Comparison of ENCODE assay signal across 19 cellular contexts in the genomic region with DNA sequence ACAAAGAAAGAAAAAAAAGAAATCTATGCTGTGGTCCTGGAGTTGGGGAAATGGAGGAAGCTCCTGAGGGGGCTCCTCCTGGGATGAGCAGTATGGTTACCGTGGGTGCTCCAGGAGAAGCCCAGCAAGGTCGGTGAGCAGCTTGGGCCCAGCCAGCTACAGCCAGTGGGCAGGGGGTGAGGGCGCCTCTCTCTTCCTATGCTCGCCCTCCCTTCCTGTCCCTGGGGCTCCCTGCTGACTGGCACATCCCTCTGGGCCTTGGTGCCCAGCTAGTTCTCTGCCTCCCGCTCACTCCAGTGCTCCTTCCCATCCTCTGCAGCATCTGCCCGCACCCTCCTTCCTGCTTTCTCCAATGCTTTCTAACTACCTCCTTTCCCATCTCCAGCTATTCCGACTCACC. TPM values are rescaled to one million over a fixed set of nuclear protein-coding genes. Genes with fewer than 3 reads are reported as not detected.
DNase-seq lines count a peak whose midpoint lies in the region; TF ChIP-seq lines count a peak whose summit lies in the region.
"Had no signal": no experiment of that assay in that cellular context is flagged by ENCODE, and none has a peak within 500 bp of the region (broad histone marks: within the 10 kb centered on the region; RNA-seq: fewer than 3 reads in every experiment).

No MANE protein-coding gene starts in this region.

- H3K36me3 Mint-ChIP-seq in MCF 10A (ENCODE audit: insufficient read depth, unreplicated experiment), result no peaks in the 10 kb centered on the region
- H3K36me3 Mint-ChIP-seq: CD4-positive, alpha-beta memory T cell had no signal

- CTCF ChIA-PET in MCF 10A (lab: Yijun Ruan, JAX), result interaction anchor here (1.1 to 8.3 kb wide), 4 partner anchors 9 to 289 kb away, joined by 3 to 146 read pairs (median 4); no protein-coding TSS in a partner anchor
- CTCF ChIA-PET in mammary epithelial cell (lab: Charles Lee; ENCODE audit: low non-redundant PET), result no interaction called here

- no peaks in the 10 kb centered on the region for H3K79me2 ChIP-seq in mammary epithelial cell (ENCODE audit: insufficient read depth, low read length)

- no peaks in the 10 kb centered on the region for H3K36me3 ChIP-seq in mammary epithelial cell (ENCODE audit: insufficient read depth, low read length)
- H3K36me3 ChIP-seq: HAP-1 had no signal

- intact Hi-C loops in MCF 10A (cut with micrococcal nuclease), result no loop called here
- intact Hi-C loops in mammary epithelial cell (cut with micrococcal nuclease), result loop anchor here (5.0 to 10.0 kb wide), 2 partner anchors 112 to 550 kb away; a partner anchor contains a TSS
- intact Hi-C loops in posterior vena cava (cut with DNase I), result loop anchor here in 1 of 2 donors (10.0 kb wide), 1 partner anchor 210 kb away; no protein-coding TSS in a partner anchor

- WGBS in mammary epithelial cell (ENCODE audit: low coverage, missing lambda C conversion rate), result 86% methylated on average over 7 of the region's 7 CpGs

- H3K27ac ChIP-seq in mammary epithelial cell (ENCODE audit: insufficient read depth, low read depth, low read length), result no peak overlapping the region
- H3K27ac ChIP-seq: 22Rv1 had no signal

- no peak overlapping the region for H3K4me2 ChIP-seq in mammary epithelial cell (ENCODE audit: insufficient read depth, low read depth, low read length)

- H3K9ac ChIP-seq in mammary epithelial cell (ENCODE audit: insufficient read depth, low read length), result no peak overlapping the region

- H3K27ac Mint-ChIP-seq in MCF 10A (ENCODE audit: low read depth, unreplicated experiment), result peak overlapping the region; percentile 41
- H3K27ac Mint-ChIP-seq: B cell, HFFc6 had no signal

- peak in 2 of 3 experiments; percentile 53 to 62 for DNase-seq in NCI-H1417 (lab: John Stamatoyannopoulos, UW)
- DNase-seq in NCI-H1417 treated with DMSO at 0.1 percent for 48 hours (lab: John Stamatoyannopoulos, UW), result no peak
- DNase-seq in MCF 10A (ENCODE audit: unreplicated experiment), result no peak
- DNase-seq in mammary epithelial cell, result no peak
- DNase-seq in NCI-H69 (lab: John Stamatoyannopoulos, UW), result peak; percentile 33
- peak; percentile 29 for DNase-seq in posterior vena cava (ENCODE audit: low spot score)
- DNase-seq in NCI-H2029 (lab: John Stamatoyannopoulos, UW), result no peak
- no peak for DNase-seq in SK-N-DZ (ENCODE audit: low spot score)
- DNase-seq: C1 segment of cervical spinal cord; Calu3; CD4-positive, alpha-beta memory T cell; COR-L47; DMS53; GF-D8; GOT3; HFFc6 had no signal

- dilution Hi-C loops in mammary epithelial cell (cut with HindIII; ENCODE audit: low sequenced_read_pairs), result loop anchor here (5.0 kb wide), 1 partner anchor 188 kb away; no protein-coding TSS in a partner anchor

- in situ Hi-C loops in mammary epithelial cell (cut with MboI; ENCODE audit: low sequenced_read_pairs in 2 of 2), result loop anchor here in 1 of 2 donors (25.0 kb wide), 1 partner anchor 203 kb away; no protein-coding TSS in a partner anchor

- H3K27me3 ChIP-seq in mammary epithelial cell (ENCODE audit: insufficient read depth, low read length), result no peaks in the 10 kb centered on the region

- no peak overlapping the region for H2AFZ ChIP-seq in mammary epithelial cell (ENCODE audit: low read depth, low read length)

- H3K4me3 Mint-ChIP-seq in MCF 10A (ENCODE audit: unreplicated experiment), result no peak overlapping the region
- H3K4me3 Mint-ChIP-seq: B cell; CD4-positive, alpha-beta memory T cell; HFFc6 had no signal

- peaks cover 25% of the 10 kb centered on the region for H3K27me3 Mint-ChIP-seq in MCF 10A (ENCODE audit: insufficient read depth, unreplicated experiment)

- no peaks in the 10 kb centered on the region for H3K9me3 Mint-ChIP-seq in MCF 10A (ENCODE audit: unreplicated experiment)
- H3K9me3 Mint-ChIP-seq: HFFc6 had no signal

- POLR2A ChIA-PET in MCF 10A (lab: Yijun Ruan, JAX), result interaction anchor here (0.6 kb wide), 1 partner anchor 273 kb away, joined by 4 read pairs; no protein-coding TSS in a partner anchor

- H4K20me1 ChIP-seq in mammary epithelial cell (ENCODE audit: insufficient read depth, low read length), result no peaks in the 10 kb centered on the region

- no peak overlapping the region for H3K4me3 ChIP-seq in mammary epithelial cell (replicated peaks in 1 of 3; ENCODE audit: insufficient read depth in 1 of 3, low read depth in 2 of 3, low read length in 3 of 3)
- H3K4me3 ChIP-seq: HAP-1 had no signal

- TF ChIP-seq CTCF in MCF 10A (IDR thresholded peaks at IDR 0.05; ENCODE audit: unreplicated experiment) (no peak), mammary epithelial cell (conservative IDR thresholded peaks at IDR 0.05 in 1 of 2, IDR thresholded peaks at IDR 0.05 in 1 of 2; ENCODE audit: extremely low read depth in 1 of 2, insufficient read depth in 1 of 2, low read depth in 1 of 2, low read length in 2 of 2) (no peak)

- BruUV-seq in MCF 10A (replicated peaks; lab: Mats Ljungman, UMichigan) (no TSS peak), mammary epithelial cell (replicated peaks; lab: Mats Ljungman, UMichigan) (no TSS peak)

- H3K4me1 ChIP-seq in mammary epithelial cell (ENCODE audit: insufficient read depth, low read length), result peaks cover 13% of the 10 kb centered on the region
- H3K4me1 ChIP-seq: HAP-1 had no signal

- H3K9me3 ChIP-seq in mammary epithelial cell (replicated peaks; ENCODE audit: insufficient read depth, low read length), result no peaks in the 10 kb centered on the region
- H3K9me3 ChIP-seq: HAP-1 had no signal

- H3K4me1 Mint-ChIP-seq in MCF 10A (ENCODE audit: insufficient read depth, unreplicated experiment), result peaks cover 3% of the 10 kb centered on the region

RNA-seq across cellular contexts. Expression of a gene that starts 16.6 kb away (rescaled TPM):
- total RNA-seq in MCF 10A (2022) (1.5 and 2.3 TPM in 2 replicates), mammary epithelial cell (1 to 10 TPM in 1 of 2 donors, not detected in 1; 3.2 TPM), posterior vena cava (10 to 100 TPM in 1 of 2 donors, 1 to 10 TPM in 1; 9.6 to 11.3 TPM)
- 14.9 TPM for polyA plus RNA-seq in mammary epithelial cell
- 0.31 TPM for polyA minus RNA-seq in mammary epithelial cell
- polyA plus RNA-seq in SK-N-DZ (2014; cell fraction: cytosol; rRNA removed), result 0.77 and 1.1 TPM in 2 replicates
- 0.32 and 2.1 TPM in 2 replicates for polyA plus RNA-seq in SK-N-DZ (2014; cell fraction: nucleus; rRNA removed)

RNA-seq across cellular contexts. Expression of a gene that starts 45.0 kb away (rescaled TPM):
- total RNA-seq in MCF 10A (2022) (26.0 and 31.2 TPM in 2 replicates), mammary epithelial cell (10 to 100 TPM; 11.2 to 17.8 TPM), posterior vena cava (10 to 100 TPM; 18.7 to 20.4 TPM)
- polyA plus RNA-seq in mammary epithelial cell, result 17.4 TPM
- 20.1 TPM for polyA minus RNA-seq in mammary epithelial cell
- polyA plus RNA-seq in SK-N-DZ (2014; cell fraction: cytosol; rRNA removed), result 28.4 and 30.3 TPM in 2 replicates
- 25.6 and 28.6 TPM in 2 replicates for polyA plus RNA-seq in SK-N-DZ (2014; cell fraction: nucleus; rRNA removed)

Comparison
In these comparisons a context has a peak if more than half of its experiments do, and no peak if none do; other contexts are left out.
1. DNase-seq: peak in NCI-H1417 (2 of 3), NCI-H69 (single experiment) and posterior vena cava (single experiment); none in NCI-H1417 treated with DMSO at 0.1 percent for 48 hours (single experiment), MCF 10A (single experiment), mammary epithelial cell (single experiment), NCI-H2029 (single experiment) and SK-N-DZ (single experiment).